20 cellular contexts compared by ENCODE assay signal in the genomic region with DNA sequence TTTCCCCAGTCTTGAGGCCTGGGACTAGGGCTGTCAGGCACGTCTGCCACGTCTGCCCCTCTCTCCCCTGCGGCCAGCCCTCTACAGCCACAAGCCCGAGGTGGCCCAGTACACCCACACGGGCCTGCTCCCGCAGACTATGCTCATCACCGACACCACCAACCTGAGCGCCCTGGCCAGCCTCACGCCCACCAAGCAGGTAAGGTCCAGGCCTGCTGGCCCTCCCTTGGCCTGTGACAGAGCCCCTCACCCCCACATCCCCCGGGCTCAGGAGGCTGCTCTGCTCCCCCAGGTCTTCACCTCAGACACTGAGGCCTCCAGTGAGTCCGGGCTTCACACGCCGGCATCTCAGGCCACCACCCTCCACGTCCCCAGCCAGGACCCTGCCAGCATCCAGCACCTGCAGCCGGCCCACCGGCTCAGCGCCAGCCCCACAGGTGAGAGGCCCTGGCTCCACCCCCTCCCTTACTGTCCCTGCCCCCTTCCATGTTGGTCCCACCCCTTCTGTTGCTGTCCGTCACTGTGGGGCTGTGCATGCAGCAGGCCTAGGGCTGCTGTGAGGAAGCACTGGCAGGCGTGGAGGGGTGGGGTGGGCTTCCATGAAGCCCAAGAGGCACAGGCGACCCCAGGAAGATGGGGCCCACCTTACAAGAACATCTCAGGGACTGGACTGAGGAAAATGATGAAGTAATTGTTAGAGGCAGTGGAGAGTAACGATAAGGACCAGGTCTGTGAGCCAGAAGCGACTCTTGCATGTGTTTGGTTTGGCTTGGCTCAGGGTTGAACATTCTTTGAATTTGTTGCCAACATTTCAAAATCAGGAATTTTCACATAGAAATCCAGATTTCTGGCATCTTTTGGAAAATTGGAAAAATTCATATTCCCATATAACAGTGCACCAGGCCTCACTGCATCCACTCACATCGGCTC. TPM values are rescaled to one million over a fixed set of nuclear protein-coding genes. Genes with fewer than 3 reads are reported as not detected.
DNase-seq lines count a peak whose midpoint lies in the region; ATAC-seq, FAIRE-seq and TF ChIP-seq lines count a peak whose summit lies in the region.
"Had no signal": no experiment of that assay in that cellular context is flagged by ENCODE, and none has a peak within 500 bp of the region (broad histone marks: within the 10 kb centered on the region; RNA-seq: fewer than 3 reads in every experiment).

No MANE protein-coding gene starts in this region.

- H3K4me1 Mint-ChIP-seq in stimulated activated naive CD8-positive, alpha-beta T cell treated with anti-CD3 and anti-CD28 coated beads, Interleukin-15, amount 100 ng/mL, for 72 hours: peaks cover 6% of the 10 kb centered on the region
- H3K4me1 Mint-ChIP-seq: activated naive CD8-positive, alpha-beta T cell treated with anti-CD3 and anti-CD28 coated beads, Interleukin-2, amount 50 U/mL, for 24 hours had no signal

- no peak for TF ChIP-seq RAD21 in K562 (CRISPR knock-in tag; conservative IDR thresholded peaks at IDR 0.05 in 1 of 2, IDR thresholded peaks at IDR 0.05 in 1 of 2)

- H3K4me2 ChIP-seq in K562 (ENCODE audit: insufficient read depth, low read length): no peak overlapping the region
- H3K4me2 ChIP-seq: hepatocyte, smooth muscle cell had no signal

- H3K9ac ChIP-seq in K562 (ENCODE audit: insufficient read depth in 1 of 2, low read depth in 2 of 2, low read length in 2 of 2): no peak overlapping the region; a peak in 1 of 4 replicates

- H3K79me2 ChIP-seq in K562 (ENCODE audit: control insufficient read depth, insufficient read depth, low read length): no peaks in the 10 kb centered on the region
- H3K79me2 ChIP-seq: hepatocyte had no signal

- H3K36me3 ChIP-seq in K562 (ENCODE audit: control insufficient read depth, insufficient read depth, low read length): peaks cover 15% of the 10 kb centered on the region; the same call in 1 of the 3 replicates
- H3K36me3 ChIP-seq in upper lobe of right lung: peaks cover 19% of the 10 kb centered on the region

- H4K20me1 ChIP-seq in K562 (replicated peaks; ENCODE audit: control insufficient read depth, insufficient read depth, low read length): no peaks in the 10 kb centered on the region; the same call in 1 of the 2 replicates

- no peaks in the 10 kb centered on the region for H3K9me1 ChIP-seq in K562 (ENCODE audit: control insufficient read depth, insufficient read depth, low read length)

- no peak for DNase-seq in stimulated activated naive CD8-positive, alpha-beta T cell treated with anti-CD3 and anti-CD28 coated beads, Interleukin-15, amount 100 ng/mL, for 72 hours
- DNase-seq in stimulated activated naive CD8-positive, alpha-beta T cell treated with anti-CD3 and anti-CD28 coated beads, Interleukin-15, Interleukin-2, amounts not matched to agents 100 U/mL and 50 U/mL, for 24 hours: no peak
- DNase-seq in K562 (ENCODE audit: extremely low read depth in 1 of 4, low spot score in 3 of 4) (peak in 3 of 4 experiments; percentile 47 to 58 (median 53)), left kidney (ENCODE audit: low read depth, low spot score) (peak; percentile 25), upper lobe of right lung (no peak), medulla oblongata (ENCODE audit: extremely low spot score) (no peak), KBM-7 (no peak)
- no peak for DNase-seq in stimulated activated CD4-positive, alpha-beta T cell treated with anti-CD3 and anti-CD28 coated beads, Interleukin-2, amount 100 ng/mL, for 48 hours
- DNase-seq: activated CD4-positive, CD25-positive, alpha-beta regulatory T cell treated with anti-CD3 and anti-CD28 coated beads, Interleukin-2, amount 50 U/mL, for 72 hours; activated naive CD8-positive, alpha-beta T cell treated with anti-CD3 and anti-CD28 coated beads, Interleukin-2, amount 50 U/mL, for 24 hours; AML-193; DMS 273 treated with DMSO at 0.1 percent for 48 hours; HFFc6; Karpas-422; NCI-H446 treated with DMSO at 0.1 percent for 48 hours; T-helper 2 cell had no signal

- no peak for TF ChIP-seq EP300 in K562 (IDR thresholded peaks at IDR 0.05; ENCODE audit: low read length)

- H3K9me3 ChIP-seq in K562 (replicated peaks; ENCODE audit: control insufficient read depth, insufficient read depth, low read depth, low read length) (no peaks in the 10 kb centered on the region), upper lobe of right lung (no peaks in the 10 kb centered on the region)

- H3K4me1 ChIP-seq in K562 (replicated peaks in 1 of 2; ENCODE audit: control insufficient read depth in 2 of 2, insufficient read depth in 2 of 2, low read length in 2 of 2) (peaks cover 0 to 12% of the 10 kb centered on the region in 2 experiments; a peak in 2 of 5 replicates), upper lobe of right lung (no peaks in the 10 kb centered on the region)

- H3K27me3 ChIP-seq in K562 (ENCODE audit: control insufficient read depth in 2 of 2, insufficient read depth in 2 of 2, low read length in 2 of 2) (peaks cover 0 to 8% of the 10 kb centered on the region in 2 experiments; a peak in 3 of 5 replicates), upper lobe of right lung (no peaks in the 10 kb centered on the region)
- H3K27me3 ChIP-seq: hepatocyte had no signal

- peak; percentile 20 for ATAC-seq in stimulated activated naive CD8-positive, alpha-beta T cell treated with anti-CD3 and anti-CD28 coated beads, Interleukin-15, amount 100 ng/mL, for 72 hours
- ATAC-seq in stimulated activated naive CD8-positive, alpha-beta T cell treated with anti-CD3 and anti-CD28 coated beads, Interleukin-15, Interleukin-2, amounts not matched to agents 100 U/mL and 50 U/mL, for 24 hours: no peak
- ATAC-seq in K562: peak; percentile 79
- ATAC-seq in upper lobe of right lung: peak; percentile 40
- ATAC-seq: activated naive CD8-positive, alpha-beta T cell treated with anti-CD3 and anti-CD28 coated beads, Interleukin-2, amount 50 U/mL, for 24 hours had no signal

- POLR2A ChIA-PET in K562 (lab: Yijun Ruan, JAX): interaction anchor here (0.6 kb wide), 1 partner anchor 32 kb away, joined by 5 read pairs; no protein-coding TSS in a partner anchor

- CTCF ChIA-PET in K562 (lab: Yijun Ruan, JAX; ENCODE audit: low intra/inter-chr PET ratio): no interaction called here

- no peak overlapping the region for H3K4me3 Mint-ChIP-seq in stimulated activated naive CD8-positive, alpha-beta T cell treated with anti-CD3 and anti-CD28 coated beads, Interleukin-15, amount 100 ng/mL, for 72 hours
- H3K4me3 Mint-ChIP-seq: activated naive CD8-positive, alpha-beta T cell treated with anti-CD3 and anti-CD28 coated beads, Interleukin-2, amount 50 U/mL, for 24 hours; HFFc6 had no signal

- peaks cover 14% of the 10 kb centered on the region for H3K27me3 Mint-ChIP-seq in stimulated activated naive CD8-positive, alpha-beta T cell treated with anti-CD3 and anti-CD28 coated beads, Interleukin-15, amount 100 ng/mL, for 72 hours

- H3K27ac ChIP-seq in K562 (ENCODE audit: extremely low read depth, low read depth, low read length) (no peak overlapping the region), upper lobe of right lung (no peak overlapping the region)
- H3K27ac ChIP-seq: hepatocyte had no signal

- WGBS in K562 (ENCODE audit: insufficient coverage, low coverage, missing lambda C conversion rate): 53% methylated on average over 20 of the region's 23 CpGs

- no peak overlapping the region for H3K4me3 ChIP-seq in K562
- H3K4me3 ChIP-seq in upper lobe of right lung: no peak overlapping the region
- H3K4me3 ChIP-seq: hepatocyte, smooth muscle cell had no signal

- no peak overlapping the region for H3K27ac Mint-ChIP-seq in stimulated activated naive CD8-positive, alpha-beta T cell treated with anti-CD3 and anti-CD28 coated beads, Interleukin-15, amount 100 ng/mL, for 72 hours
- H3K27ac Mint-ChIP-seq: activated naive CD8-positive, alpha-beta T cell treated with anti-CD3 and anti-CD28 coated beads, Interleukin-2, amount 50 U/mL, for 24 hours; HFFc6 had no signal

- TF ChIP-seq CTCF in K562 (IDR thresholded peaks at IDR 0.05 in 2 of 3, conservative IDR thresholded peaks at IDR 0.05 in 1 of 3; ENCODE audit: insufficient read depth in 2 of 3, low read depth in 1 of 3, low read length in 3 of 3): no peak
- TF ChIP-seq CTCF in upper lobe of right lung (IDR thresholded peaks at IDR 0.05): no peak

- intact Hi-C loops in K562 (cut with micrococcal nuclease) (loop anchor here (10.0 kb wide), 1 partner anchor 215 kb away; a partner anchor contains a TSS), upper lobe of right lung (cut with DNase I) (no loop called here)

- TF ChIP-seq POLR2A in K562 (conservative IDR thresholded peaks at IDR 0.05): no peak

- no TSS peak for BruUV-seq in K562 (replicated peaks; lab: Mats Ljungman, UMichigan)

- peaks cover 10 to 11% of the 10 kb centered on the region in 2 donors for H3K9me3 Mint-ChIP-seq in stimulated activated naive CD8-positive, alpha-beta T cell treated with anti-CD3 and anti-CD28 coated beads, Interleukin-15, amount 100 ng/mL, for 72 hours
- H3K9me3 Mint-ChIP-seq: activated naive CD8-positive, alpha-beta T cell treated with anti-CD3 and anti-CD28 coated beads, Interleukin-2, amount 50 U/mL, for 24 hours; HFFc6 had no signal

- no peak overlapping the region for H2AFZ ChIP-seq in K562 (ENCODE audit: low read depth, low read length)
- H2AFZ ChIP-seq: hepatocyte had no signal

- FAIRE-seq in K562 (lab: Jason Lieb, UNC): no peak

- in situ Hi-C loops in K562 (cut with MboI): no loop called here
- in situ Hi-C loops in KBM-7 (cut with MboI; ENCODE audit: low pct_unique_long_range_greater_than_20kb, low sequenced_read_pairs): no loop called here

RNA-seq across cellular contexts. Expression of a gene that starts 16.8 kb away (rescaled TPM):
- total RNA-seq in K562 (2011; cell fraction: chromatin; rRNA removed; ENCODE audit: low replicate concordance): 13.8 and 21.2 TPM in 2 replicates
- 13.0 and 18.5 TPM in 2 replicates for total RNA-seq in K562 (2011; cell fraction: nucleolus; rRNA removed)
- total RNA-seq in K562 (2011; cell fraction: nucleoplasm; rRNA removed): 15.0 and 20.5 TPM in 2 replicates
- total RNA-seq in K562 (2014; rRNA removed) (21.6 and 22.3 TPM in 2 replicates), K562 (2014; rRNA removed; fragmentation: Illumina TruSeq; extraction: Trizol) (10.4 and 11.4 TPM in 2 replicates), K562 (2015; rRNA removed; fragmentation: Illumina TruSeq; extraction: Trizol) (15.7 and 16.8 TPM in 2 replicates), K562 (2021) (19.6 and 20.8 TPM in 2 replicates), upper lobe of right lung (15.5 TPM)
- polyA plus RNA-seq in K562 (2011; rRNA removed) (9.8 and 10.5 TPM in 2 replicates), K562 (2014; fragmentation: Illumina TruSeq; extraction: Trizol) (15.4 and 17.6 TPM in 2 replicates), K562 (2014; fragmentation: Nextera tagmentation; extraction: Ambion mirVana) (1 to 10 TPM; 4.3 to 6.5 TPM), K562 (2014; rRNA removed) (22.2 and 25.2 TPM in 2 replicates)
- polyA plus RNA-seq in K562 (2011; cell fraction: cytosol; rRNA removed): 8.8 and 11.0 TPM in 2 replicates
- 8.4 and 9.5 TPM in 2 replicates for polyA plus RNA-seq in K562 (2011; cell fraction: nucleus; rRNA removed)
- 11.7 and 14.4 TPM in 2 replicates for polyA plus RNA-seq in K562 (2012)
- polyA minus RNA-seq in K562 (2011; rRNA and poly(A)+ RNA removed): 5.5 and 6.8 TPM in 2 replicates
- polyA minus RNA-seq in K562 (2011; cell fraction: cytosol; rRNA and poly(A)+ RNA removed): 2.1 and 6.1 TPM in 2 replicates
- polyA minus RNA-seq in K562 (2011; cell fraction: nucleus; rRNA and poly(A)+ RNA removed): 6.5 and 8.1 TPM in 2 replicates

RNA-seq across cellular contexts. Expression of a gene that starts 21.1 kb away (rescaled TPM):
- total RNA-seq in K562 (2011; cell fraction: chromatin; rRNA removed; ENCODE audit: low replicate concordance): not detected in 2 replicates
- 0.17 TPM in 1 of 2 replicates, not detected in the other for total RNA-seq in K562 (2011; cell fraction: nucleolus; rRNA removed)
- not detected in 2 replicates for total RNA-seq in K562 (2011; cell fraction: nucleoplasm; rRNA removed)
- not detected in 2 replicates for total RNA-seq in K562 (2014; rRNA removed)
- not detected in 2 replicates for total RNA-seq in K562 (2014; rRNA removed; fragmentation: Illumina TruSeq; extraction: Trizol)
- not detected in 2 replicates for total RNA-seq in K562 (2015; rRNA removed; fragmentation: Illumina TruSeq; extraction: Trizol)
- not detected in 2 replicates for total RNA-seq in K562 (2021)
- not detected in 2 replicates for polyA plus RNA-seq in K562 (2011; rRNA removed)
- polyA plus RNA-seq in K562 (2011; cell fraction: cytosol; rRNA removed): 0.03 TPM in 1 of 2 replicates, not detected in the other
- polyA plus RNA-seq in K562 (2011; cell fraction: nucleus; rRNA removed): not detected in 2 replicates
- polyA plus RNA-seq in K562 (2012): 0.03 TPM in 1 of 2 replicates, not detected in the other
- not detected in 2 replicates for polyA plus RNA-seq in K562 (2014; fragmentation: Illumina TruSeq; extraction: Trizol)
- polyA plus RNA-seq in K562 (2014; fragmentation: Nextera tagmentation; extraction: Ambion mirVana): not detected
- polyA plus RNA-seq in K562 (2014; rRNA removed): not detected in 2 replicates
- polyA minus RNA-seq in K562 (2011; rRNA and poly(A)+ RNA removed): not detected in 2 replicates
- polyA minus RNA-seq in K562 (2011; cell fraction: cytosol; rRNA and poly(A)+ RNA removed): not detected in 2 replicates
- not detected in 2 replicates for polyA minus RNA-seq in K562 (2011; cell fraction: nucleus; rRNA and poly(A)+ RNA removed)
- not detected for total RNA-seq in upper lobe of right lung
- total RNA-seq: HFFc6, lung microvascular endothelial cell, RPMI7951 had no signal
- polyA plus RNA-seq: smooth muscle cell had no signal

RNA-seq across cellular contexts. Expression of a gene that starts 39.6 kb away (rescaled TPM):
- not detected in 2 replicates for total RNA-seq in K562 (2011; cell fraction: chromatin; rRNA removed; ENCODE audit: low replicate concordance)
- total RNA-seq in K562 (2011; cell fraction: nucleolus; rRNA removed): not detected in 2 replicates
- total RNA-seq in K562 (2011; cell fraction: nucleoplasm; rRNA removed): not detected in 2 replicates
- total RNA-seq in K562 (2014; rRNA removed) (not detected in 2 replicates), K562 (2014; rRNA removed; fragmentation: Illumina TruSeq; extraction: Trizol) (not detected in 2 replicates), K562 (2015; rRNA removed; fragmentation: Illumina TruSeq; extraction: Trizol) (0.14 TPM in 1 of 2 replicates, not detected in the other), K562 (2021) (not detected in 2 replicates), upper lobe of right lung (12.7 TPM)
- polyA plus RNA-seq in K562 (2011; rRNA removed) (not detected in 2 replicates), K562 (2014; fragmentation: Illumina TruSeq; extraction: Trizol) (not detected in 2 replicates), K562 (2014; fragmentation: Nextera tagmentation; extraction: Ambion mirVana) (not detected), K562 (2014; rRNA removed) (not detected in 2 replicates)
- polyA plus RNA-seq in K562 (2011; cell fraction: cytosol; rRNA removed): not detected in 2 replicates
- not detected in 2 replicates for polyA plus RNA-seq in K562 (2011; cell fraction: nucleus; rRNA removed)
- polyA plus RNA-seq in K562 (2012): 0.07 TPM in 1 of 2 replicates, not detected in the other
- polyA minus RNA-seq in K562 (2011; rRNA and poly(A)+ RNA removed): not detected in 2 replicates
- not detected in 2 replicates for polyA minus RNA-seq in K562 (2011; cell fraction: cytosol; rRNA and poly(A)+ RNA removed)
- polyA minus RNA-seq in K562 (2011; cell fraction: nucleus; rRNA and poly(A)+ RNA removed): not detected in 2 replicates
- total RNA-seq: HFFc6, smooth muscle cell had no signal
- polyA plus RNA-seq: smooth muscle cell had no signal

Comparison
In these comparisons a context has a peak if more than half of its experiments do, and no peak if none do; other contexts are left out.
1. DNase-seq: peak in K562 (3 of 4) and left kidney (single experiment); none in stimulated activated naive CD8-positive, alpha-beta T cell treated with anti-CD3 and anti-CD28 coated beads, Interleukin-15, amount 100 ng/mL, for 72 hours (0 of 2), stimulated activated naive CD8-positive, alpha-beta T cell treated with anti-CD3 and anti-CD28 coated beads, Interleukin-15, Interleukin-2, amounts not matched to agents 100 U/mL and 50 U/mL, for 24 hours (single experiment), upper lobe of right lung (single experiment), medulla oblongata (single experiment), KBM-7 (single experiment) and stimulated activated CD4-positive, alpha-beta T cell treated with anti-CD3 and anti-CD28 coated beads, Interleukin-2, amount 100 ng/mL, for 48 hours (0 of 2).
2. RNA of a gene that starts 39.6 kb away (total RNA-seq): 12.7 TPM in upper lobe of right lung (single experiment); 0.14 TPM in K562; every median in the first group is over 10 times any median in the second.